ENCODE assay signal across 7 cellular contexts in genomic region chr15:90402230-90402629, GRCh38. TPM values are rescaled to one million over a fixed set of nuclear protein-coding genes. Genes with fewer than 3 reads are reported as not detected.
A peak's percentile ranks its signal among the peaks of the same experiment; 100 is the strongest.
DNase-seq lines count a peak whose midpoint lies in the region; ATAC-seq, FAIRE-seq and TF ChIP-seq lines count a peak whose summit lies in the region.

No MANE protein-coding gene starts in this region.

- no peaks in the 10 kb centered on the region for H3K27me3 Mint-ChIP-seq in MCF 10A (ENCODE audit: insufficient read depth, unreplicated experiment)

- no peak overlapping the region for H3K4me3 ChIP-seq in HepG2 (replicated peaks in 1 of 3; ENCODE audit: insufficient read depth in 1 of 3, low read depth in 2 of 3, low read length in 3 of 3)
- H3K4me3 ChIP-seq in upper lobe of right lung = no peak overlapping the region

- intact Hi-C loops in MCF 10A (cut with micrococcal nuclease) (loop anchor here (1.0 kb wide), 1 partner anchor 40 kb away; no protein-coding TSS in a partner anchor), HepG2 (cut with micrococcal nuclease; ENCODE audit: unreplicated experiment) (no loop called here), upper lobe of right lung (cut with DNase I) (no loop called here)

- no peaks in the 10 kb centered on the region for H3K27me3 ChIP-seq in HepG2 (ENCODE audit: control insufficient read depth in 1 of 2, insufficient read depth in 2 of 2, low read length in 2 of 2)
- H3K27me3 ChIP-seq in upper lobe of right lung = no peaks in the 10 kb centered on the region

- TF ChIP-seq EP300 in HepG2 (IDR thresholded peaks at IDR 0.05; ENCODE audit: low read depth in 2 of 2, low read length in 2 of 2) (no peak), HepG2 (CRISPR knock-in tag; IDR thresholded peaks at IDR 0.05; ENCODE audit: borderline replicate concordance) (no peak)

- no peaks in the 10 kb centered on the region for H4K20me1 ChIP-seq in HepG2 (ENCODE audit: insufficient read depth, low read length)

- H3K79me2 ChIP-seq in HepG2 (ENCODE audit: insufficient read depth, low read length) = peaks cover 51% of the 10 kb centered on the region

- POLR2A ChIA-PET in MCF 10A (lab: Yijun Ruan, JAX) = interaction anchor here (0.6 to 9.0 kb wide), 21 partner anchors 8 to 591 kb away, joined by 3 to 159 read pairs (median 5); partner anchors contain the start of genes IQGAP1, UNC45A and ZNF774
- POLR2A ChIA-PET in HepG2 (lab: Yijun Ruan, JAX) = interaction anchor here (1.0 kb wide), 1 partner anchor 14 kb away, joined by 8 read pairs; the partner anchor contains the start of gene IQGAP1

- no peak overlapping the region for H3K4me2 ChIP-seq in HepG2 (ENCODE audit: low read depth, low read length)

- H3K4me1 Mint-ChIP-seq in MCF 10A (ENCODE audit: insufficient read depth, unreplicated experiment) = peaks cover 38% of the 10 kb centered on the region

- H3K36me3 ChIP-seq in HepG2 (replicated peaks in 1 of 2; ENCODE audit: control insufficient read depth in 1 of 2, insufficient read depth in 2 of 2, low read length in 2 of 2) (no peaks in the 10 kb centered on the region), upper lobe of right lung (no peaks in the 10 kb centered on the region)

- no peak for ATAC-seq in HepG2
- peak; percentile 77 for ATAC-seq in upper lobe of right lung
- no peak for ATAC-seq in GM18867 (IDR thresholded peaks at IDR 0.05; ENCODE audit: unreplicated experiment)

- peak overlapping the region; percentile 87 for H3K27ac Mint-ChIP-seq in MCF 10A (ENCODE audit: low read depth, unreplicated experiment)

- H3K9me3 ChIP-seq in HepG2 (ENCODE audit: low read length) (no peaks in the 10 kb centered on the region), upper lobe of right lung (no peaks in the 10 kb centered on the region)

- BruUV-seq in MCF 10A (replicated peaks; lab: Mats Ljungman, UMichigan) = no TSS peak
- no TSS peak for BruUV-seq in HepG2 (replicated peaks; lab: Mats Ljungman, UMichigan)

- CTCF ChIA-PET in MCF 10A (lab: Yijun Ruan, JAX) = interaction anchor here (1.5 to 2.0 kb wide), 4 partner anchors 18 to 82 kb away, joined by 4 to 10 read pairs (median 8); no protein-coding TSS in a partner anchor
- CTCF ChIA-PET in HepG2 (lab: Yijun Ruan, JAX; ENCODE audit: low intra/inter-chr PET ratio, low total read pairs) = no interaction called here

- no peak overlapping the region for H2AFZ ChIP-seq in HepG2 (ENCODE audit: low read length)

- peaks cover 36% of the 10 kb centered on the region for H3K4me1 ChIP-seq in HepG2 (ENCODE audit: insufficient read depth, low read length)
- peaks cover 78% of the 10 kb centered on the region for H3K4me1 ChIP-seq in upper lobe of right lung

- no peak overlapping the region for H3K9ac ChIP-seq in HepG2 (ENCODE audit: insufficient read depth, low read depth, low read length)

- H3K27ac ChIP-seq in HepG2 (ENCODE audit: extremely low read length, insufficient read depth, low read length) (peak overlapping the region; percentile 88), upper lobe of right lung (peak overlapping the region; percentile 93)

- DNase-seq in H4 (ENCODE audit: low spot score) = peak; percentile 64
- peak; percentile 28 for DNase-seq in NCI-H82 treated with DMSO at 0.1 percent for 48 hours (lab: John Stamatoyannopoulos, UW; ENCODE audit: unreplicated experiment)
- peak; percentile 93 for DNase-seq in MCF 10A (ENCODE audit: unreplicated experiment)
- DNase-seq in HepG2 (ENCODE audit: low spot score) = peak; percentile 29
- no peak for DNase-seq in upper lobe of right lung
- DNase-seq in activated CD4-positive, CD25-positive, alpha-beta regulatory T cell (lab: John Stamatoyannopoulos, UW) = no peak

- FAIRE-seq in HepG2 (lab: Jason Lieb, UNC) = no peak

- TF ChIP-seq CTCF in MCF 10A (IDR thresholded peaks at IDR 0.05; ENCODE audit: unreplicated experiment) (no peak), HepG2 (CRISPR knock-in tag; IDR thresholded peaks at IDR 0.05) (no peak), upper lobe of right lung (IDR thresholded peaks at IDR 0.05) (no peak)

- no peak for TF ChIP-seq RAD21 in HepG2 (CRISPR knock-in tag; IDR thresholded peaks at IDR 0.05)

- TF ChIP-seq POLR2A in HepG2 (IDR thresholded peaks at IDR 0.05; ENCODE audit: insufficient read depth in 1 of 2, low read depth in 2 of 2, low read length in 2 of 2) = no peak

- peaks cover 32% of the 10 kb centered on the region for H3K36me3 Mint-ChIP-seq in MCF 10A (ENCODE audit: insufficient read depth, unreplicated experiment)

- in situ Hi-C loops in HepG2 (cut with HindIII; ENCODE audit: extremely low pct_ligation_motif_present, low pct_unique_long_range_greater_than_20kb) = no loop called here

- no peaks in the 10 kb centered on the region for H3K9me3 Mint-ChIP-seq in MCF 10A (ENCODE audit: unreplicated experiment)

- H3K4me3 Mint-ChIP-seq in MCF 10A (ENCODE audit: unreplicated experiment) = peak overlapping the region; percentile 52

TF ChIP-seq in HepG2, 621 proteins besides CTCF, POLR2A, EP300 and RAD21:
- TF ChIP-seq FOSL2 (CRISPR knock-in tag; IDR thresholded peaks at IDR 0.05) (peak; percentile 59), DR1 (CRISPR knock-in tag; IDR thresholded peaks at IDR 0.05) (no peak)

RNA-seq across cellular contexts. Expression of gene IQGAP1, which starts 14.2 kb away (rescaled TPM):
- total RNA-seq in H4 (2014; rRNA removed; shearing (Covaris generic)) = 39.7 and 53.3 TPM in 2 replicates
- total RNA-seq in MCF 10A (2022) (264 and 284 TPM in 2 replicates), HepG2 (2016; rRNA removed; fragmentation: Illumina TruSeq; extraction: Trizol) (25.9 and 37.9 TPM in 2 replicates), upper lobe of right lung (256 TPM)
- total RNA-seq in HepG2 (2016; cell fraction: cytosol; rRNA removed; fragmentation: Illumina TruSeq; extraction: Trizol; ENCODE audit: low read depth) = 7.0 and 10.3 TPM in 2 replicates
- total RNA-seq in HepG2 (2016; cell fraction: insoluble cytoplasmic fraction; rRNA removed; fragmentation: Illumina TruSeq; extraction: Trizol) = 24.2 and 39.8 TPM in 2 replicates
- 4.9 and 6.0 TPM in 2 replicates for total RNA-seq in HepG2 (2016; cell fraction: membrane; rRNA removed; fragmentation: Illumina TruSeq; extraction: Trizol)
- total RNA-seq in HepG2 (2016; cell fraction: nucleus; rRNA removed; fragmentation: Illumina TruSeq; extraction: Trizol) = 45.8 and 61.3 TPM in 2 replicates
- 22.5 and 29.5 TPM in 2 replicates for polyA plus RNA-seq in HepG2 (2011; rRNA removed)
- 6.9 and 8.8 TPM in 2 replicates for polyA plus RNA-seq in HepG2 (2011; cell fraction: cytosol; rRNA removed)
- polyA plus RNA-seq in HepG2 (2011; cell fraction: nucleus; rRNA removed) = 43.0 and 44.1 TPM in 2 replicates
- polyA plus RNA-seq in HepG2 (2012) = 19.9 and 21.7 TPM in 2 replicates
- 0.76 and 1.4 TPM in 2 replicates for polyA plus RNA-seq in HepG2 (2016; cell fraction: cytosol; fragmentation: Illumina TruSeq; extraction: Trizol; ENCODE audit: low read depth)
- 26.8 and 29.0 TPM in 2 replicates for polyA plus RNA-seq in HepG2 (2016; cell fraction: insoluble cytoplasmic fraction; fragmentation: Illumina TruSeq; extraction: Trizol; ENCODE audit: low read depth)
- 2.5 and 4.1 TPM in 2 replicates for polyA plus RNA-seq in HepG2 (2016; cell fraction: membrane; fragmentation: Illumina TruSeq; extraction: Trizol; ENCODE audit: low read depth)
- polyA plus RNA-seq in HepG2 (2016; cell fraction: nucleus; fragmentation: Illumina TruSeq; extraction: Trizol; ENCODE audit: insufficient read depth, low read depth) = 58.6 and 63.1 TPM in 2 replicates
- 43.9 and 274 TPM in 2 replicates for polyA minus RNA-seq in HepG2 (2011; rRNA and poly(A)+ RNA removed; ENCODE audit: low replicate concordance)
- polyA minus RNA-seq in HepG2 (2011; cell fraction: cytosol; rRNA and poly(A)+ RNA removed) = 20.6 and 26.9 TPM in 2 replicates
- polyA minus RNA-seq in HepG2 (2011; cell fraction: nucleus; rRNA and poly(A)+ RNA removed) = 216 and 230 TPM in 2 replicates

RNA-seq across cellular contexts. Expression of gene ZNF774, which starts 50.1 kb away (rescaled TPM):
- total RNA-seq in H4 (2014; rRNA removed; shearing (Covaris generic)) = 0.23 and 0.48 TPM in 2 replicates
- total RNA-seq in MCF 10A (2022) (2.6 and 4.8 TPM in 2 replicates), HepG2 (2016; rRNA removed; fragmentation: Illumina TruSeq; extraction: Trizol) (0.98 and 1.4 TPM in 2 replicates), upper lobe of right lung (3.6 TPM)
- total RNA-seq in HepG2 (2016; cell fraction: cytosol; rRNA removed; fragmentation: Illumina TruSeq; extraction: Trizol; ENCODE audit: low read depth) = 0.09 and 1.2 TPM in 2 replicates
- total RNA-seq in HepG2 (2016; cell fraction: insoluble cytoplasmic fraction; rRNA removed; fragmentation: Illumina TruSeq; extraction: Trizol) = 0.89 and 1.7 TPM in 2 replicates
- total RNA-seq in HepG2 (2016; cell fraction: membrane; rRNA removed; fragmentation: Illumina TruSeq; extraction: Trizol) = 0.69 and 1.3 TPM in 2 replicates
- 0.78 and 1.6 TPM in 2 replicates for total RNA-seq in HepG2 (2016; cell fraction: nucleus; rRNA removed; fragmentation: Illumina TruSeq; extraction: Trizol)
- polyA plus RNA-seq in HepG2 (2011; rRNA removed) = 0.59 and 0.61 TPM in 2 replicates
- 0.31 and 0.60 TPM in 2 replicates for polyA plus RNA-seq in HepG2 (2011; cell fraction: cytosol; rRNA removed)
- 0.40 and 0.78 TPM in 2 replicates for polyA plus RNA-seq in HepG2 (2011; cell fraction: nucleus; rRNA removed)
- polyA plus RNA-seq in HepG2 (2012) = 0.52 and 0.92 TPM in 2 replicates
- 1.0 and 1.1 TPM in 2 replicates for polyA plus RNA-seq in HepG2 (2016; cell fraction: cytosol; fragmentation: Illumina TruSeq; extraction: Trizol; ENCODE audit: low read depth)
- 0.79 and 1.3 TPM in 2 replicates for polyA plus RNA-seq in HepG2 (2016; cell fraction: insoluble cytoplasmic fraction; fragmentation: Illumina TruSeq; extraction: Trizol; ENCODE audit: low read depth)
- polyA plus RNA-seq in HepG2 (2016; cell fraction: membrane; fragmentation: Illumina TruSeq; extraction: Trizol; ENCODE audit: low read depth) = 0.52 and 0.56 TPM in 2 replicates
- 1.7 and 3.0 TPM in 2 replicates for polyA plus RNA-seq in HepG2 (2016; cell fraction: nucleus; fragmentation: Illumina TruSeq; extraction: Trizol; ENCODE audit: insufficient read depth, low read depth)
- polyA minus RNA-seq in HepG2 (2011; rRNA and poly(A)+ RNA removed; ENCODE audit: low replicate concordance) = 0.54 and 2.1 TPM in 2 replicates
- 0.18 and 0.59 TPM in 2 replicates for polyA minus RNA-seq in HepG2 (2011; cell fraction: cytosol; rRNA and poly(A)+ RNA removed)
- 1.9 and 5.0 TPM in 2 replicates for polyA minus RNA-seq in HepG2 (2011; cell fraction: nucleus; rRNA and poly(A)+ RNA removed)

Comparison
In these comparisons a context has a peak if more than half of its experiments do, and no peak if none do; other contexts are left out.
1. DNase-seq: peak in H4 (single experiment), NCI-H82 treated with DMSO at 0.1 percent for 48 hours (single experiment), MCF 10A (single experiment) and HepG2 (single experiment); none in upper lobe of right lung (single experiment) and activated CD4-positive, CD25-positive, alpha-beta regulatory T cell (0 of 4).